ENCODE assay signal across 2 cellular contexts in genomic region chr2:179092912-179093311, GRCh38. TPM values are rescaled to one million over a fixed set of nuclear protein-coding genes. Genes with fewer than 3 reads are reported as not detected.
"Had no signal": no experiment of that assay in that cellular context is flagged by ENCODE, and none has a peak within 500 bp of the region (broad histone marks: within the 10 kb centered on the region; RNA-seq: fewer than 3 reads in every experiment).

No MANE protein-coding gene starts in this region.

RNA-seq across cellular contexts. Expression of gene CCDC141, which starts 43.0 kb away (rescaled TPM):
- total RNA-seq: osteocyte had no signal
- polyA plus RNA-seq: keratinocyte had no signal
